In the genomic region with DNA sequence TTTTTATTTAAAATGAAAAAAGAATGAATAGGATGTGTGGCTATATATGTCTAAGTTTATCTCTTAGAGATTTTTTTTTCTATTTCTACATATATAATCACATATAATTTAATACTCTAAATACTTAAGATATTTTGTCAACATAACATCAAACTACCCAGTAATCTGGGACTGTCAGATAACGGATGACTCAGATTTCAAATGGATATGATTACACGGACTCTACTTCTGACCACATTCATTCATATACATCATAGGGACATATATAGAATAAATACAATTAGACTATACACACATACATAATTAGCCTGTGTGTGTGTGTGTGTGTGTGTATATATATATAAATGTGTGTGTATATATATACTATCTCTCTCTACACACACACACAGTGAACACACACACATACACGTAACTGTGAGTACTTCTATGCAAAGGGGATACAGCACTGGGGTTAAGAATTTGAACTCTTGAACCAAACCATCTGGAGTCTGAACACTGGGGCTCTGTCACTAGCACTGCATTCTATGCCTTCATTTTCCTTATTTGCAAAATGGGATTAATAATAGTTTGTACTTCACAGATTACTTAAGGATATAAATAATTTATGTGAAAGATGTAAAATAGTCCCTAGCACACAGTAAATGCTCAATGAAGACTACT, we compare ENCODE assay signal across 16 cellular contexts. TPM values are rescaled to one million over a fixed set of nuclear protein-coding genes. Genes with fewer than 3 reads are reported as not detected.
DNase-seq lines count a peak whose midpoint lies in the region; ATAC-seq and TF ChIP-seq lines count a peak whose summit lies in the region.
"Had no signal": no experiment of that assay in that cellular context is flagged by ENCODE, and none has a peak within 500 bp of the region (broad histone marks: within the 10 kb centered on the region; RNA-seq: fewer than 3 reads in every experiment).

No MANE protein-coding gene starts in this region.

- H3K4me1 Mint-ChIP-seq in glutamatergic neuron (ENCODE audit: low read depth, unreplicated experiment): peaks cover 3% of the 10 kb centered on the region
- H3K4me1 Mint-ChIP-seq: CD14-positive monocyte; CD4-positive, alpha-beta memory T cell; IgD-negative memory B cell had no signal

- no peak overlapping the region for H3K27ac Mint-ChIP-seq in glutamatergic neuron (ENCODE audit: unreplicated experiment)
- H3K27ac Mint-ChIP-seq: CD14-positive monocyte; CD4-positive, alpha-beta memory T cell; IgD-negative memory B cell had no signal

- no peaks in the 10 kb centered on the region for H3K9me3 Mint-ChIP-seq in glutamatergic neuron (ENCODE audit: unreplicated experiment)
- H3K9me3 Mint-ChIP-seq: CD14-positive monocyte; CD4-positive, alpha-beta memory T cell had no signal

- H3K36me3 Mint-ChIP-seq in glutamatergic neuron (ENCODE audit: unreplicated experiment): no peaks in the 10 kb centered on the region
- H3K36me3 Mint-ChIP-seq: CD14-positive monocyte; CD4-positive, alpha-beta memory T cell; IgD-negative memory B cell had no signal

- H3K27me3 Mint-ChIP-seq in glutamatergic neuron (ENCODE audit: unreplicated experiment): no peaks in the 10 kb centered on the region
- H3K27me3 Mint-ChIP-seq: IgD-negative memory B cell had no signal

- DNase-seq in HCEC 1CT (peak; percentile 28), NCI-H69 (lab: John Stamatoyannopoulos, UW) (peak; percentile 39), amniotic epithelial cell (ENCODE audit: low read depth) (peak; percentile 54), iris pigment epithelial cell (ENCODE audit: low read depth) (peak; percentile 72), mucosa of gallbladder (ENCODE audit: low spot score) (no peak), glutamatergic neuron (no peak), sciatic nerve (ENCODE audit: low spot score) (no peak)
- DNase-seq in activated CD8-positive, alpha-beta memory T cell treated with anti-CD3 and anti-CD28 coated beads for 24 hours: no peak
- DNase-seq: 8988T; CD4-positive, alpha-beta memory T cell; DMS153; DMS79; GDM1; GM23248 had no signal

- no peak for TF ChIP-seq CTCF in glutamatergic neuron (IDR thresholded peaks at IDR 0.05; ENCODE audit: partially characterized antibody, unreplicated experiment)

- intact Hi-C loops in sciatic nerve (cut with DNase I): no loop called here

- no peak for ATAC-seq in sciatic nerve

- H3K4me3 Mint-ChIP-seq in glutamatergic neuron (ENCODE audit: unreplicated experiment): no peak overlapping the region
- H3K4me3 Mint-ChIP-seq: CD14-positive monocyte; CD4-positive, alpha-beta memory T cell; IgD-negative memory B cell had no signal

RNA-seq across cellular contexts. Expression of gene CHN1, which starts 59.5 kb away (rescaled TPM):
- 15.3 TPM for total RNA-seq in mucosa of gallbladder
- total RNA-seq in glutamatergic neuron (ENCODE audit: unreplicated experiment): 212 TPM
- total RNA-seq in sciatic nerve: 38.4 TPM

Comparison
In these comparisons a context has a peak if more than half of its experiments do, and no peak if none do; other contexts are left out.
1. DNase-seq: peak in HCEC 1CT (single experiment), NCI-H69 (single experiment), amniotic epithelial cell (single experiment) and iris pigment epithelial cell (single experiment); none in mucosa of gallbladder (single experiment), activated CD8-positive, alpha-beta memory T cell treated with anti-CD3 and anti-CD28 coated beads for 24 hours (single experiment), glutamatergic neuron (single experiment) and sciatic nerve (single experiment).